ENCODE assay signal across 8 cellular contexts in genomic region chr18:24138281-24138883, GRCh38. TPM values are rescaled to one million over a fixed set of nuclear protein-coding genes. Genes with fewer than 3 reads are reported as not detected.
DNase-seq lines count a peak whose midpoint lies in the region; ATAC-seq lines count a peak whose summit lies in the region.

No MANE protein-coding gene starts in this region.

- H3K27ac Mint-ChIP-seq in activated naive CD4-positive, alpha-beta T cell treated with anti-CD3 and anti-CD28 coated beads, Interleukin-2, amount 10 ng/mL, durations not matched to agents 7 days and 5 days = peak overlapping the region; percentile 60
- H3K27ac Mint-ChIP-seq in activated T-helper 17 cell treated with anti-CD3 and anti-CD28 coated beads, Interleukin-2, amount 50 U/mL, for 72 hours = peak overlapping the region; percentile 84

- H3K27me3 Mint-ChIP-seq in activated naive CD4-positive, alpha-beta T cell treated with anti-CD3 and anti-CD28 coated beads, Interleukin-2, amount 10 ng/mL, durations not matched to agents 7 days and 5 days = peaks cover 36% of the 10 kb centered on the region
- peaks cover 7% of the 10 kb centered on the region for H3K27me3 Mint-ChIP-seq in activated T-helper 17 cell treated with anti-CD3 and anti-CD28 coated beads, Interleukin-2, amount 50 U/mL, for 72 hours

- H3K9me3 Mint-ChIP-seq in activated naive CD4-positive, alpha-beta T cell treated with anti-CD3 and anti-CD28 coated beads, Interleukin-2, amount 10 ng/mL, durations not matched to agents 7 days and 5 days = no peaks in the 10 kb centered on the region
- H3K9me3 Mint-ChIP-seq in activated T-helper 17 cell treated with anti-CD3 and anti-CD28 coated beads, Interleukin-2, amount 50 U/mL, for 72 hours = no peaks in the 10 kb centered on the region

- peaks cover 32% of the 10 kb centered on the region for H3K4me1 Mint-ChIP-seq in activated naive CD4-positive, alpha-beta T cell treated with anti-CD3 and anti-CD28 coated beads, Interleukin-2, amount 10 ng/mL, durations not matched to agents 7 days and 5 days
- H3K4me1 Mint-ChIP-seq in activated T-helper 17 cell treated with anti-CD3 and anti-CD28 coated beads, Interleukin-2, amount 50 U/mL, for 72 hours = no peaks in the 10 kb centered on the region

- peak overlapping the region; percentile 80 for H3K27ac ChIP-seq in layer of hippocampus (ENCODE audit: low read depth, low read length)
- H3K27ac ChIP-seq in thymus (ENCODE audit: low read depth) = peak overlapping the region; percentile 42

- peak overlapping the region; percentile 79 for H3K4me3 Mint-ChIP-seq in activated naive CD4-positive, alpha-beta T cell treated with anti-CD3 and anti-CD28 coated beads, Interleukin-2, amount 10 ng/mL, durations not matched to agents 7 days and 5 days
- peak overlapping the region; percentile 87 for H3K4me3 Mint-ChIP-seq in activated T-helper 17 cell treated with anti-CD3 and anti-CD28 coated beads, Interleukin-2, amount 50 U/mL, for 72 hours

- peak overlapping the region; percentile 49 for H3K4me3 ChIP-seq in thymus (ENCODE audit: low read length)

- H3K36me3 ChIP-seq in thymus (ENCODE audit: control insufficient read depth, insufficient read depth) = no peaks in the 10 kb centered on the region

- H3K4me1 ChIP-seq in thymus (ENCODE audit: control insufficient read depth, insufficient read depth, low read length) = peaks cover 11% of the 10 kb centered on the region

- H3K9me3 ChIP-seq in thymus (ENCODE audit: control insufficient read depth) = no peaks in the 10 kb centered on the region

- CTCF ChIA-PET in activated naive CD4-positive, alpha-beta T cell treated with anti-CD3 and anti-CD28 coated beads, Interleukin-2, amount 10 ng/mL, durations not matched to agents 7 days and 5 days (lab: Charles Lee) = interaction anchor here (0.6 to 0.7 kb wide), 2 partner anchors 351 to 536 kb away, joined by 3 to 4 read pairs; no protein-coding TSS in a partner anchor

- DNase-seq in activated naive CD4-positive, alpha-beta T cell treated with anti-CD3 and anti-CD28 coated beads, Interleukin-2, amount 10 ng/mL, durations not matched to agents 7 days and 5 days = no peak
- DNase-seq in activated naive CD4-positive, alpha-beta T cell treated with Interleukin-2 at 50 U/mL for 16 hours = no peak
- DNase-seq in mucosa of gallbladder (ENCODE audit: low spot score) (no peak), HK-2 (ENCODE audit: unreplicated experiment) (no peak), epidermal melanocyte (ENCODE audit: insufficient read length, low spot score) (no peak)

- H3K27me3 ChIP-seq in layer of hippocampus (ENCODE audit: control insufficient read depth, insufficient read depth, low read length) (no peaks in the 10 kb centered on the region), thymus (ENCODE audit: control insufficient read depth, insufficient read depth) (no peaks in the 10 kb centered on the region)

- WGBS in thymus = 50% methylated on average over 18 of the region's 18 CpGs

- H3K36me3 Mint-ChIP-seq in activated naive CD4-positive, alpha-beta T cell treated with anti-CD3 and anti-CD28 coated beads, Interleukin-2, amount 10 ng/mL, durations not matched to agents 7 days and 5 days = peaks cover 22% of the 10 kb centered on the region
- H3K36me3 Mint-ChIP-seq in activated T-helper 17 cell treated with anti-CD3 and anti-CD28 coated beads, Interleukin-2, amount 50 U/mL, for 72 hours (ENCODE audit: low read depth) = peaks cover 33% of the 10 kb centered on the region

- ATAC-seq in activated T-helper 17 cell treated with anti-CD3 and anti-CD28 coated beads, Interleukin-2, amount 50 U/mL, for 72 hours (replicated peaks) = peak; percentile 25

RNA-seq across cellular contexts. Expression of gene CABYR, which starts 0.5 kb away (rescaled TPM):
- 1 to 10 TPM; 4.7 to 5.2 TPM for total RNA-seq in activated T-helper 17 cell treated with anti-CD3 and anti-CD28 coated beads, Interleukin-2, amount 50 U/mL, for 72 hours
- polyA plus RNA-seq in thymus = 3.5 TPM
- total RNA-seq in mucosa of gallbladder = 3.0 TPM
